Comparison of ENCODE assay signal across 18 cellular contexts in the genomic region with DNA sequence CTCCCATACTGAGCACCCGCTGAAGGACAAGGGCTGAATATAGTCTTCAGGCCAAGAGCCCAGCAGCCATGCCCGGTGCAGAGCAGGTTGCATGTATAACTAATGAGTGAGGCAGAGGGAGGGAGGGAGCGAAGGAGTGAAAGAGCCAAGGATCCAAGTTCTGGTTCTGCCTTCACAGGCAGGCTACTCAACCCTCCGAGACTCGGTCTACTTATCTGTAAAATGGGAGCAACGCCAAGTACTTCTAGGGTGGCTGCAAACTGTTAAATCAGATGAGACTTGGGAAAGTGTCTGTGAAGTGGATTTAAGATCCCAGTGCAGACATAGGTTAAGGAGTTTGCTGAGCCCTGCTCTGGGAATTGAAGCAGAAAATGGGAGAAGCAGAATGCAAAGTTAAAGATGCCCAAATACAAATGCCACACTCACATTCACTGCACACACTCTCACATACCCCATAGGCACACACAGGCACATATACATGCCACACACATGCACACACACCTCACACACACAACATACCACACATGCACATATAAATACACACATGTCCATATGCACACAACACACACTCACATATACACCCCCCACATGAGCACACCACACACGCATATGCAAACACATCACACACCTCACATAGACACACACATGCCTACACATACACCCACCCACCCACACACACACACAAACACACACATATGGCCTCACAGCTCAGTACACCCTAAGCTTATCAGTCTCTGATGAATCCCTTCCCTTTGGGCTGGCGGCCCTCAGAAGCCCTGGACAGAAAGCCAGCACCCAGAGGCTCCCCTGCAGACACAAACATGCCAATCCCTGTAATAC.
DNase-seq lines count a peak whose midpoint lies in the region; ATAC-seq and TF ChIP-seq lines count a peak whose summit lies in the region.
"Had no signal": no experiment of that assay in that cellular context is flagged by ENCODE, and none has a peak within 500 bp of the region (broad histone marks: within the 10 kb centered on the region; RNA-seq: fewer than 3 reads in every experiment).

No MANE protein-coding gene starts in this region.

- no peak overlapping the region for H3K23ac ChIP-seq in IMR-90 (ENCODE audit: low read depth, low read length)

- H2BK15ac ChIP-seq in IMR-90 (ENCODE audit: low read depth, low read length), result no peak overlapping the region

- H3K27me3 ChIP-seq in heart right ventricle (no peaks in the 10 kb centered on the region), IMR-90 (ENCODE audit: control insufficient read depth, insufficient read depth, low read length) (peaks cover 3% of the 10 kb centered on the region; the same call in 1 of the 2 replicates), WERI-Rb-1 (ENCODE audit: insufficient read depth, low read depth, severe bottlenecking) (no peaks in the 10 kb centered on the region)

- peaks cover 5% of the 10 kb centered on the region for H3K27me3 Mint-ChIP-seq in brain

- H3K56ac ChIP-seq in IMR-90 (ENCODE audit: extremely low read depth, insufficient read depth, low read length), result no peak overlapping the region

- WGBS in heart right ventricle, 2 donors, result 64 to 71% methylated on average over 8 of the region's 8 CpGs
- WGBS in IMR-90 (ENCODE audit: extremely low coverage in 2 of 2, insufficient read length in 1 of 2), 2 experiments, result 100% methylated on average over 3 of the region's 8 CpGs; no CpG with 5 or more reads in 1 of the 2 experiments

- peak; percentile 45 for DNase-seq in Right ventricle myocardium inferior (ENCODE audit: missing footprints)
- no peak for DNase-seq in heart right ventricle
- no peak for DNase-seq in IMR-90
- DNase-seq in stimulated activated effector memory CD8-positive, alpha-beta T cell treated with anti-CD3 and anti-CD28 coated beads, Interleukin-12 subunit alpha, Interleukin-12 subunit beta, amount 100 ng/mL, for 72 hours (ENCODE audit: low spot score in 2 of 2), result no peak
- DNase-seq in WERI-Rb-1, result no peak
- DNase-seq: activated CD4-positive, CD25-positive, alpha-beta regulatory T cell; activated CD8-positive, alpha-beta memory T cell treated with anti-CD3 and anti-CD28 coated beads, Interleukin-2, amount 50 U/mL, for 4 hours; Calu3; caudate nucleus; Karpas-422; NCI-H1048; NCI-H2029 treated with DMSO at 0.1 percent for 48 hours; SHP77; stimulated activated CD4-positive, alpha-beta T cell treated with anti-CD3 and anti-CD28 coated beads, Interleukin-2, amount 100 ng/mL, for 24 hours had no signal

- peak overlapping the region in 4 of 5 experiments; percentile 22 to 99 (median 78) for H3K27ac Mint-ChIP-seq in brain
- H3K27ac Mint-ChIP-seq in stimulated activated effector memory CD8-positive, alpha-beta T cell treated with anti-CD3 and anti-CD28 coated beads, Interleukin-12 subunit alpha, Interleukin-12 subunit beta, amount 100 ng/mL, for 72 hours, result no peak overlapping the region

- H3K9me3 Mint-ChIP-seq in brain, result no peaks in the 10 kb centered on the region
- no peaks in the 10 kb centered on the region for H3K9me3 Mint-ChIP-seq in stimulated activated effector memory CD8-positive, alpha-beta T cell treated with anti-CD3 and anti-CD28 coated beads, Interleukin-12 subunit alpha, Interleukin-12 subunit beta, amount 100 ng/mL, for 72 hours

- H2AK5ac ChIP-seq in IMR-90 (ENCODE audit: low read depth, low read length), result peak overlapping the region; percentile 64; the same call in 1 of the 2 replicates

- peaks cover 50% of the 10 kb centered on the region for H4K20me1 ChIP-seq in IMR-90 (ENCODE audit: insufficient read depth, low read length)

- dilution Hi-C loops in IMR-90 (cut with HindIII; ENCODE audit: low sequenced_read_pairs, unreplicated experiment), result no loop called here

- in situ Hi-C loops in IMR-90 (cut with MboI; ENCODE audit: low sequenced_read_pairs), result no loop called here

- no peaks in the 10 kb centered on the region for H3K9me3 ChIP-seq in heart right ventricle
- no peaks in the 10 kb centered on the region for H3K9me3 ChIP-seq in IMR-90 (ENCODE audit: control insufficient read depth, insufficient read depth, low read length)
- H3K9me3 ChIP-seq in WERI-Rb-1 (ENCODE audit: severe bottlenecking), result no peaks in the 10 kb centered on the region

- H3K27ac ChIP-seq in heart right ventricle (peak overlapping the region in 3 of 10 donors; percentile 76 to 88 (median 81)), IMR-90 (ENCODE audit: insufficient read depth, low read length) (no peak overlapping the region), WERI-Rb-1 (no peak overlapping the region)

- no peak overlapping the region for H3K4me3 ChIP-seq in heart right ventricle
- no peak overlapping the region for H3K4me3 ChIP-seq in IMR-90 (ENCODE audit: insufficient read depth, low read depth, low read length)
- no peak overlapping the region for H3K4me3 ChIP-seq in WERI-Rb-1 (ENCODE audit: low read depth, low read length)

- H2AFZ ChIP-seq in IMR-90 (replicated peaks; ENCODE audit: low read length, poor library complexity), result no peak overlapping the region

- POLR2A ChIA-PET in IMR-90 (lab: Charles Lee; ENCODE audit: unreplicated experiment), result no interaction called here

- H3K36me3 Mint-ChIP-seq in brain, result no peaks in the 10 kb centered on the region
- peaks cover 13% of the 10 kb centered on the region for H3K36me3 Mint-ChIP-seq in stimulated activated effector memory CD8-positive, alpha-beta T cell treated with anti-CD3 and anti-CD28 coated beads, Interleukin-12 subunit alpha, Interleukin-12 subunit beta, amount 100 ng/mL, for 72 hours

- H3K36me3 ChIP-seq in heart right ventricle, result no peaks in the 10 kb centered on the region
- peaks cover 2% of the 10 kb centered on the region; the same call in 1 of the 2 replicates for H3K36me3 ChIP-seq in IMR-90 (ENCODE audit: control insufficient read depth, insufficient read depth, low read length)
- H3K36me3 ChIP-seq in WERI-Rb-1, result no peaks in the 10 kb centered on the region

- CTCF ChIA-PET in IMR-90 (lab: Yijun Ruan, JAX), result no interaction called here

- no peak overlapping the region for H3K4ac ChIP-seq in IMR-90 (ENCODE audit: low read depth, low read length)

- TF ChIP-seq POLR2A in IMR-90 (IDR thresholded peaks at IDR 0.05; ENCODE audit: low read depth, low read length), result no peak

- no peak overlapping the region for H2BK120ac ChIP-seq in IMR-90 (ENCODE audit: low read depth, low read length)

- no peak overlapping the region for H3K4me2 ChIP-seq in IMR-90 (ENCODE audit: low read depth, low read length)

- ATAC-seq in Right ventricle myocardium inferior (no peak), heart right ventricle (no peak), IMR-90 (ENCODE audit: low read depth) (no peak), HG03039 (IDR thresholded peaks at IDR 0.05; ENCODE audit: unreplicated experiment) (no peak), GM18520 (IDR thresholded peaks at IDR 0.05; ENCODE audit: unreplicated experiment) (no peak)
- ATAC-seq in stimulated activated effector memory CD8-positive, alpha-beta T cell treated with anti-CD3 and anti-CD28 coated beads, Interleukin-12 subunit alpha, Interleukin-12 subunit beta, amount 100 ng/mL, for 72 hours, result no peak
- ATAC-seq: esophagus mucosa had no signal

- H3K9ac ChIP-seq in IMR-90 (ENCODE audit: low read depth, low read length), result no peak overlapping the region

- H3K4me1 ChIP-seq in heart right ventricle (peaks cover 44 to 99% (median 85%) of the 10 kb centered on the region in 9 donors), IMR-90 (ENCODE audit: control insufficient read depth, insufficient read depth, low read length) (peaks cover 10% of the 10 kb centered on the region; the same call in 1 of the 2 replicates)

- H4K91ac ChIP-seq in IMR-90 (ENCODE audit: insufficient read depth, low read depth, low read length), result no peak overlapping the region

- H3K18ac ChIP-seq in IMR-90 (ENCODE audit: low read depth, low read length), result no peak overlapping the region

- peaks cover 8 to 35% of the 10 kb centered on the region in 2 experiments; a peak in 3 of 4 replicates for H3K79me1 ChIP-seq in IMR-90 (ENCODE audit: low read depth in 1 of 2, low read length in 2 of 2)

- intact Hi-C loops in Right ventricle myocardium inferior (cut with DNase I) (no loop called here), heart right ventricle (cut with DNase I) (no loop called here), IMR-90 (cut with micrococcal nuclease) (no loop called here)

- H3K9me1 ChIP-seq in IMR-90 (ENCODE audit: insufficient read depth, low read length), result peaks cover 21% of the 10 kb centered on the region

- no peak overlapping the region for H2BK20ac ChIP-seq in IMR-90 (ENCODE audit: low read depth, low read length)

- H3K4me3 Mint-ChIP-seq in brain, result peak overlapping the region in 1 of 5 experiments; percentile 68
- H3K4me3 Mint-ChIP-seq in stimulated activated effector memory CD8-positive, alpha-beta T cell treated with anti-CD3 and anti-CD28 coated beads, Interleukin-12 subunit alpha, Interleukin-12 subunit beta, amount 100 ng/mL, for 72 hours, result peak overlapping the region; percentile 84

- peaks cover 75% of the 10 kb centered on the region for H3K4me1 Mint-ChIP-seq in brain
- H3K4me1 Mint-ChIP-seq in stimulated activated effector memory CD8-positive, alpha-beta T cell treated with anti-CD3 and anti-CD28 coated beads, Interleukin-12 subunit alpha, Interleukin-12 subunit beta, amount 100 ng/mL, for 72 hours, result peaks cover 56% of the 10 kb centered on the region

- no peak overlapping the region for H4K5ac ChIP-seq in IMR-90 (ENCODE audit: low read depth, low read length)

- BruUV-seq in IMR-90 (replicated peaks; lab: Mats Ljungman, UMichigan), result no TSS peak

- H2BK5ac ChIP-seq in IMR-90 (ENCODE audit: low read depth, low read length, poor library complexity, severe bottlenecking), result no peak overlapping the region

- no peak overlapping the region for H2AK9ac ChIP-seq in IMR-90 (replicated peaks; ENCODE audit: low read depth, low read length, poor library complexity)

- TF ChIP-seq CTCF in heart right ventricle (IDR thresholded peaks at IDR 0.05) (no peak), IMR-90 (conservative IDR thresholded peaks at IDR 0.05; ENCODE audit: low read depth, low read length) (no peak), brain (conservative IDR thresholded peaks at IDR 0.05) (no peak), WERI-Rb-1 (IDR thresholded peaks at IDR 0.05; ENCODE audit: low read depth, low read length) (no peak)

- H4K8ac ChIP-seq in IMR-90 (ENCODE audit: low read depth in 2 of 2, low read length in 2 of 2), result no peak overlapping the region

- no peak overlapping the region for H3K14ac ChIP-seq in IMR-90 (replicated peaks; ENCODE audit: low read depth, low read length)

- TF ChIP-seq RAD21 in IMR-90 (IDR thresholded peaks at IDR 0.05; ENCODE audit: low read length), result no peak

TF ChIP-seq in IMR-90, 13 proteins besides CTCF, POLR2A, EP300 and RAD21 (continues in another document):
- TF ChIP-seq MAFK (IDR thresholded peaks at IDR 0.05; ENCODE audit: low read depth, low read length), result no peak
